ENCODE assay signal across 1 cellular context in the genomic region with DNA sequence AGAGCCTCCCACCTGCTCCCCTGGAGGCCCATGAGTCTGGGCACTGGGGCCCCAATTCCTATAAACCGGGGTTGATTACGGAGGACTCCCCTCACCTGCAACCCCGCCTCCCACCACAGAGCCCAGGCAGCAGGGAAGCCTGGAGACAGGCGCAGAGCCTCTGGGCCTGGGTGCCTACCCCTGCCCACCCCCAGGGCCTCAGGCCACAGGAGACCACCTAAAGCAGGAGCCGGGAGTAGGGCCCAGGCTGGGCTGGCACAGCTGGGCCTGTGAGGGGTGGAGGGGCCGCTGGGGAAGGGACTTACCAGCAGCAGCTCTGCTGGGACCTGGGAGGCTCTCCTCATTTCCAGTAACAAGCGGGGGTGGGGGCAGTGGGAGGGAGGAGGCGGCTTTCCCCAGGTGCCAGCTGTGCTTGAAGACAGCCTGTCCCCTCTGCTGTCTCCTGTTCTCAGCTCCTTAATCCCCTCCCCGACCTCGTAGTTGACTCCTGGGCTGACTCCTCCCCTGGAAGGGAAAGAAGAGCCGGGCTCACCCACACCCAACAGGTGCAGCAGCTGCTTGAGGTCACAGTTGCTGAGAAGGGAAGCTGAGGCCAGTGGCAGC.
TF ChIP-seq lines count a peak whose summit lies in the region.

No MANE protein-coding gene starts in this region.

TF ChIP-seq in K562, 482 proteins besides CTCF, POLR2A, EP300 and RAD21 (continued from another document and continues in another):
- TF ChIP-seq, protein P1, sequence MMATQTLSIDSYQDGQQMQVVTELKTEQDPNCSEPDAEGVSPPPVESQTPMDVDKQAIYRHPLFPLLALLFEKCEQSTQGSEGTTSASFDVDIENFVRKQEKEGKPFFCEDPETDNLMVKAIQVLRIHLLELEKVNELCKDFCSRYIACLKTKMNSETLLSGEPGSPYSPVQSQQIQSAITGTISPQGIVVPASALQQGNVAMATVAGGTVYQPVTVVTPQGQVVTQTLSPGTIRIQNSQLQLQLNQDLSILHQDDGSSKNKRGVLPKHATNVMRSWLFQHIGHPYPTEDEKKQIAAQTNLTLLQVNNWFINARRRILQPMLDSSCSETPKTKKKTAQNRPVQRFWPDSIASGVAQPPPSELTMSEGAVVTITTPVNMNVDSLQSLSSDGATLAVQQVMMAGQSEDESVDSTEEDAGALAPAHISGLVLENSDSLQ (IDR thresholded peaks at IDR 0.05) = no peak
- TF ChIP-seq RBM17 (IDR thresholded peaks at IDR 0.05; ENCODE audit: borderline replicate concordance, low read depth, low read length) (no peak), HDAC6 (IDR thresholded peaks at IDR 0.05; ENCODE audit: low read depth, low read length) (no peak), HMG20A (CRISPR knock-in tag; conservative IDR thresholded peaks at IDR 0.05) (no peak), EGR1 (conservative IDR thresholded peaks at IDR 0.05) (peak; percentile 73), MAZ (CRISPR knock-in tag; conservative IDR thresholded peaks at IDR 0.05 in 1 of 2, IDR thresholded peaks at IDR 0.05 in 1 of 2) (peak; percentile 42 to 49; a peak in 1 of 4 replicates), ZKSCAN3 (CRISPR knock-in tag; IDR thresholded peaks at IDR 0.05) (no peak), PHF21A (IDR thresholded peaks at IDR 0.05; ENCODE audit: borderline replicate concordance, low read depth) (no peak), ZBTB7A (IDR thresholded peaks at IDR 0.05; ENCODE audit: borderline replicate concordance, control insufficient read depth, low read depth, low read length) (peak; percentile 52; the same call in 1 of the 2 replicates), PHF8 (IDR thresholded peaks at IDR 0.05; ENCODE audit: borderline replicate concordance, low read length) (peak; percentile 15; the same call in 1 of the 2 replicates), KDM2B (CRISPR knock-in tag; IDR thresholded peaks at IDR 0.05) (no peak), CXXC5 (CRISPR knock-in tag; IDR thresholded peaks at IDR 0.05) (no peak), JUN (IDR thresholded peaks at IDR 0.05; ENCODE audit: borderline replicate concordance, low read depth, low read length) (no peak), JUN (CRISPR knock-in tag; IDR thresholded peaks at IDR 0.05; ENCODE audit: borderline replicate concordance) (no peak), NBN (IDR thresholded peaks at IDR 0.05; ENCODE audit: low read depth) (no peak), MIER1 (IDR thresholded peaks at IDR 0.05; ENCODE audit: low read depth) (no peak), NR1H2 (CRISPR knock-in tag; IDR thresholded peaks at IDR 0.05) (no peak), HNRNPH1 (optimal IDR thresholded peaks at IDR 0.05; ENCODE audit: low read depth, low read length) (no peak), EZH2 (IDR thresholded peaks at IDR 0.05; ENCODE audit: borderline replicate concordance, low read depth, low read length) (no peak), ZNF134 (CRISPR knock-in tag; conservative IDR thresholded peaks at IDR 0.05) (no peak), KDM5B (IDR thresholded peaks at IDR 0.05; ENCODE audit: insufficient replicate concordance, low read depth, low read length) (no peak), ZNF431 (CRISPR knock-in tag; IDR thresholded peaks at IDR 0.05) (no peak), ZFX (CRISPR knock-in tag; IDR thresholded peaks at IDR 0.05) (peak; percentile 49; the same call in 1 of the 2 replicates), POLR2H (tag; IDR thresholded peaks at IDR 0.05; ENCODE audit: low read depth) (no peak), ARNT (IDR thresholded peaks at IDR 0.05) (no peak)
- TF ChIP-seq, protein P2, sequence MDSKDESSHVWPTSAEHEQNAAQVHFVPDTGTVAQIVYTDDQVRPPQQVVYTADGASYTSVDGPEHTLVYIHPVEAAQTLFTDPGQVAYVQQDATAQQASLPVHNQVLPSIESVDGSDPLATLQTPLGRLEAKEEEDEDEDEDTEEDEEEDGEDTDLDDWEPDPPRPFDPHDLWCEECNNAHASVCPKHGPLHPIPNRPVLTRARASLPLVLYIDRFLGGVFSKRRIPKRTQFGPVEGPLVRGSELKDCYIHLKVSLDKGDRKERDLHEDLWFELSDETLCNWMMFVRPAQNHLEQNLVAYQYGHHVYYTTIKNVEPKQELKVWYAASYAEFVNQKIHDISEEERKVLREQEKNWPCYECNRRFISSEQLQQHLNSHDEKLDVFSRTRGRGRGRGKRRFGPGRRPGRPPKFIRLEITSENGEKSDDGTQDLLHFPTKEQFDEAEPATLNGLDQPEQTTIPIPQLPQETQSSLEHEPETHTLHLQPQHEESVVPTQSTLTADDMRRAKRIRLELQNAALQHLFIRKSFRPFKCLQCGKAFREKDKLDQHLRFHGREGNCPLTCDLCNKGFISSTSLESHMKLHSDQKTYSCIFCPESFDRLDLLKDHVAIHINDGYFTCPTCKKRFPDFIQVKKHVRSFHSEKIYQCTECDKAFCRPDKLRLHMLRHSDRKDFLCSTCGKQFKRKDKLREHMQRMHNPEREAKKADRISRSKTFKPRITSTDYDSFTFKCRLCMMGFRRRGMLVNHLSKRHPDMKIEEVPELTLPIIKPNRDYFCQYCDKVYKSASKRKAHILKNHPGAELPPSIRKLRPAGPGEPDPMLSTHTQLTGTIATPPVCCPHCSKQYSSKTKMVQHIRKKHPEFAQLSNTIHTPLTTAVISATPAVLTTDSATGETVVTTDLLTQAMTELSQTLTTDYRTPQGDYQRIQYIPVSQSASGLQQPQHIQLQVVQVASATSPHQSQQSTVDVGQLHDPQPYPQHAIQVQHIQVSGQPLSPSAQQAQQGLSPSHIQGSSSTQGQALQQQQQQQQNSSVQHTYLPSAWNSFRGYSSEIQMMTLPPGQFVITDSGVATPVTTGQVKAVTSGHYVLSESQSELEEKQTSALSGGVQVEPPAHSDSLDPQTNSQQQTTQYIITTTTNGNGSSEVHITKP (IDR thresholded peaks at IDR 0.05; ENCODE audit: partially characterized antibody) = peak; percentile 71
- TF ChIP-seq, protein P3, sequence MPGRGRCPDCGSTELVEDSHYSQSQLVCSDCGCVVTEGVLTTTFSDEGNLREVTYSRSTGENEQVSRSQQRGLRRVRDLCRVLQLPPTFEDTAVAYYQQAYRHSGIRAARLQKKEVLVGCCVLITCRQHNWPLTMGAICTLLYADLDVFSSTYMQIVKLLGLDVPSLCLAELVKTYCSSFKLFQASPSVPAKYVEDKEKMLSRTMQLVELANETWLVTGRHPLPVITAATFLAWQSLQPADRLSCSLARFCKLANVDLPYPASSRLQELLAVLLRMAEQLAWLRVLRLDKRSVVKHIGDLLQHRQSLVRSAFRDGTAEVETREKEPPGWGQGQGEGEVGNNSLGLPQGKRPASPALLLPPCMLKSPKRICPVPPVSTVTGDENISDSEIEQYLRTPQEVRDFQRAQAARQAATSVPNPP (IDR thresholded peaks at IDR 0.05; ENCODE audit: borderline replicate concordance, insufficient read depth, insufficient read length) = no peak
- TF ChIP-seq, protein P4, sequence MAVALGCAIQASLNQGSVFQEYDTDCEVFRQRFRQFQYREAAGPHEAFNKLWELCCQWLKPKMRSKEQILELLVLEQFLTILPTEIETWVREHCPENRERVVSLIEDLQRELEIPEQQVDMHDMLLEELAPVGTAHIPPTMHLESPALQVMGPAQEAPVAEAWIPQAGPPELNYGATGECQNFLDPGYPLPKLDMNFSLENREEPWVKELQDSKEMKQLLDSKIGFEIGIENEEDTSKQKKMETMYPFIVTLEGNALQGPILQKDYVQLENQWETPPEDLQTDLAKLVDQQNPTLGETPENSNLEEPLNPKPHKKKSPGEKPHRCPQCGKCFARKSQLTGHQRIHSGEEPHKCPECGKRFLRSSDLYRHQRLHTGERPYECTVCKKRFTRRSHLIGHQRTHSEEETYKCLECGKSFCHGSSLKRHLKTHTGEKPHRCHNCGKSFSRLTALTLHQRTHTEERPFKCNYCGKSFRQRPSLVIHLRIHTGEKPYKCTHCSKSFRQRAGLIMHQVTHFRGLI (CRISPR knock-in tag; IDR thresholded peaks at IDR 0.05) = no peak
- TF ChIP-seq, protein P5, sequence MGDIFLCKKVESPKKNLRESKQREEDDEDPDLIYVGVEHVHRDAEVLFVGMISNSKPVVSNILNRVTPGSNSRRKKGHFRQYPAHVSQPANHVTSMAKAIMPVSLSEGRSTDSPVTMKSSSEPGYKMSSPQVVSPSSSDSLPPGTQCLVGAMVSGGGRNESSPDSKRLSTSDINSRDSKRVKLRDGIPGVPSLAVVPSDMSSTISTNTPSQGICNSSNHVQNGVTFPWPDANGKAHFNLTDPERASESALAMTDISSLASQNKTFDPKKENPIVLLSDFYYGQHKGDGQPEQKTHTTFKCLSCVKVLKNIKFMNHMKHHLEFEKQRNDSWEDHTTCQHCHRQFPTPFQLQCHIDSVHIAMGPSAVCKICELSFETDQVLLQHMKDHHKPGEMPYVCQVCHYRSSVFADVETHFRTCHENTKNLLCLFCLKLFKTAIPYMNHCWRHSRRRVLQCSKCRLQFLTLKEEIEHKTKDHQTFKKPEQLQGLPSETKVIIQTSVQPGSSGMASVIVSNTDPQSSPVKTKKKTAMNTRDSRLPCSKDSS (IDR thresholded peaks at IDR 0.05; ENCODE audit: low read depth, partially characterized antibody) = no peak
- TF ChIP-seq, protein P6, sequence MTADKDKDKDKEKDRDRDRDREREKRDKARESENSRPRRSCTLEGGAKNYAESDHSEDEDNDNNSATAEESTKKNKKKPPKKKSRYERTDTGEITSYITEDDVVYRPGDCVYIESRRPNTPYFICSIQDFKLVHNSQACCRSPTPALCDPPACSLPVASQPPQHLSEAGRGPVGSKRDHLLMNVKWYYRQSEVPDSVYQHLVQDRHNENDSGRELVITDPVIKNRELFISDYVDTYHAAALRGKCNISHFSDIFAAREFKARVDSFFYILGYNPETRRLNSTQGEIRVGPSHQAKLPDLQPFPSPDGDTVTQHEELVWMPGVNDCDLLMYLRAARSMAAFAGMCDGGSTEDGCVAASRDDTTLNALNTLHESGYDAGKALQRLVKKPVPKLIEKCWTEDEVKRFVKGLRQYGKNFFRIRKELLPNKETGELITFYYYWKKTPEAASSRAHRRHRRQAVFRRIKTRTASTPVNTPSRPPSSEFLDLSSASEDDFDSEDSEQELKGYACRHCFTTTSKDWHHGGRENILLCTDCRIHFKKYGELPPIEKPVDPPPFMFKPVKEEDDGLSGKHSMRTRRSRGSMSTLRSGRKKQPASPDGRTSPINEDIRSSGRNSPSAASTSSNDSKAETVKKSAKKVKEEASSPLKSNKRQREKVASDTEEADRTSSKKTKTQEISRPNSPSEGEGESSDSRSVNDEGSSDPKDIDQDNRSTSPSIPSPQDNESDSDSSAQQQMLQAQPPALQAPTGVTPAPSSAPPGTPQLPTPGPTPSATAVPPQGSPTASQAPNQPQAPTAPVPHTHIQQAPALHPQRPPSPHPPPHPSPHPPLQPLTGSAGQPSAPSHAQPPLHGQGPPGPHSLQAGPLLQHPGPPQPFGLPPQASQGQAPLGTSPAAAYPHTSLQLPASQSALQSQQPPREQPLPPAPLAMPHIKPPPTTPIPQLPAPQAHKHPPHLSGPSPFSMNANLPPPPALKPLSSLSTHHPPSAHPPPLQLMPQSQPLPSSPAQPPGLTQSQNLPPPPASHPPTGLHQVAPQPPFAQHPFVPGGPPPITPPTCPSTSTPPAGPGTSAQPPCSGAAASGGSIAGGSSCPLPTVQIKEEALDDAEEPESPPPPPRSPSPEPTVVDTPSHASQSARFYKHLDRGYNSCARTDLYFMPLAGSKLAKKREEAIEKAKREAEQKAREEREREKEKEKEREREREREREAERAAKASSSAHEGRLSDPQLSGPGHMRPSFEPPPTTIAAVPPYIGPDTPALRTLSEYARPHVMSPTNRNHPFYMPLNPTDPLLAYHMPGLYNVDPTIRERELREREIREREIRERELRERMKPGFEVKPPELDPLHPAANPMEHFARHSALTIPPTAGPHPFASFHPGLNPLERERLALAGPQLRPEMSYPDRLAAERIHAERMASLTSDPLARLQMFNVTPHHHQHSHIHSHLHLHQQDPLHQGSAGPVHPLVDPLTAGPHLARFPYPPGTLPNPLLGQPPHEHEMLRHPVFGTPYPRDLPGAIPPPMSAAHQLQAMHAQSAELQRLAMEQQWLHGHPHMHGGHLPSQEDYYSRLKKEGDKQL (CRISPR knock-in tag; IDR thresholded peaks at IDR 0.05; ENCODE audit: borderline replicate concordance) = no peak
- TF ChIP-seq, protein P7, sequence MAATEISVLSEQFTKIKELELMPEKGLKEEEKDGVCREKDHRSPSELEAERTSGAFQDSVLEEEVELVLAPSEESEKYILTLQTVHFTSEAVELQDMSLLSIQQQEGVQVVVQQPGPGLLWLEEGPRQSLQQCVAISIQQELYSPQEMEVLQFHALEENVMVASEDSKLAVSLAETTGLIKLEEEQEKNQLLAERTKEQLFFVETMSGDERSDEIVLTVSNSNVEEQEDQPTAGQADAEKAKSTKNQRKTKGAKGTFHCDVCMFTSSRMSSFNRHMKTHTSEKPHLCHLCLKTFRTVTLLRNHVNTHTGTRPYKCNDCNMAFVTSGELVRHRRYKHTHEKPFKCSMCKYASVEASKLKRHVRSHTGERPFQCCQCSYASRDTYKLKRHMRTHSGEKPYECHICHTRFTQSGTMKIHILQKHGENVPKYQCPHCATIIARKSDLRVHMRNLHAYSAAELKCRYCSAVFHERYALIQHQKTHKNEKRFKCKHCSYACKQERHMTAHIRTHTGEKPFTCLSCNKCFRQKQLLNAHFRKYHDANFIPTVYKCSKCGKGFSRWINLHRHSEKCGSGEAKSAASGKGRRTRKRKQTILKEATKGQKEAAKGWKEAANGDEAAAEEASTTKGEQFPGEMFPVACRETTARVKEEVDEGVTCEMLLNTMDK (IDR thresholded peaks at IDR 0.05; ENCODE audit: borderline replicate concordance, insufficient read depth, low read depth, low read length, poor library complexity, severe bottlenecking) = no peak
- TF ChIP-seq, protein P8, sequence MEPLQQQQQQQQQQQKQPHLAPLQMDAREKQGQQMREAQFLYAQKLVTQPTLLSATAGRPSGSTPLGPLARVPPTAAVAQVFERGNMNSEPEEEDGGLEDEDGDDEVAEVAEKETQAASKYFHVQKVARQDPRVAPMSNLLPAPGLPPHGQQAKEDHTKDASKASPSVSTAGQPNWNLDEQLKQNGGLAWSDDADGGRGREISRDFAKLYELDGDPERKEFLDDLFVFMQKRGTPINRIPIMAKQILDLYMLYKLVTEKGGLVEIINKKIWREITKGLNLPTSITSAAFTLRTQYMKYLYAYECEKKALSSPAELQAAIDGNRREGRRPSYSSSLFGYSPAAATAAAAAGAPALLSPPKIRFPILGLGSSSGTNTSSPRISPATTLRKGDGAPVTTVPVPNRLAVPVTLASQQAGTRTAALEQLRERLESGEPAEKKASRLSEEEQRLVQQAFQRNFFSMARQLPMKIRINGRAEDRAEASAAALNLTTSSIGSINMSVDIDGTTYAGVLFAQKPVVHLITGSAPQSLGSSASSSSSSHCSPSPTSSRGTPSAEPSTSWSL (CRISPR knock-in tag; IDR thresholded peaks at IDR 0.05; ENCODE audit: borderline replicate concordance) = no peak
- TF ChIP-seq, protein P9, sequence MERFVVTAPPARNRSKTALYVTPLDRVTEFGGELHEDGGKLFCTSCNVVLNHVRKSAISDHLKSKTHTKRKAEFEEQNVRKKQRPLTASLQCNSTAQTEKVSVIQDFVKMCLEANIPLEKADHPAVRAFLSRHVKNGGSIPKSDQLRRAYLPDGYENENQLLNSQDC (CRISPR knock-in tag; IDR thresholded peaks at IDR 0.05) = no peak
- TF ChIP-seq, protein P10, sequence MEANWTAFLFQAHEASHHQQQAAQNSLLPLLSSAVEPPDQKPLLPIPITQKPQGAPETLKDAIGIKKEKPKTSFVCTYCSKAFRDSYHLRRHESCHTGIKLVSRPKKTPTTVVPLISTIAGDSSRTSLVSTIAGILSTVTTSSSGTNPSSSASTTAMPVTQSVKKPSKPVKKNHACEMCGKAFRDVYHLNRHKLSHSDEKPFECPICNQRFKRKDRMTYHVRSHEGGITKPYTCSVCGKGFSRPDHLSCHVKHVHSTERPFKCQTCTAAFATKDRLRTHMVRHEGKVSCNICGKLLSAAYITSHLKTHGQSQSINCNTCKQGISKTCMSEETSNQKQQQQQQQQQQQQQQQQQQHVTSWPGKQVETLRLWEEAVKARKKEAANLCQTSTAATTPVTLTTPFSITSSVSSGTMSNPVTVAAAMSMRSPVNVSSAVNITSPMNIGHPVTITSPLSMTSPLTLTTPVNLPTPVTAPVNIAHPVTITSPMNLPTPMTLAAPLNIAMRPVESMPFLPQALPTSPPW (CRISPR knock-in tag; IDR thresholded peaks at IDR 0.05) = peak; percentile 10; the same call in 1 of the 2 replicates
